In the genomic region with DNA sequence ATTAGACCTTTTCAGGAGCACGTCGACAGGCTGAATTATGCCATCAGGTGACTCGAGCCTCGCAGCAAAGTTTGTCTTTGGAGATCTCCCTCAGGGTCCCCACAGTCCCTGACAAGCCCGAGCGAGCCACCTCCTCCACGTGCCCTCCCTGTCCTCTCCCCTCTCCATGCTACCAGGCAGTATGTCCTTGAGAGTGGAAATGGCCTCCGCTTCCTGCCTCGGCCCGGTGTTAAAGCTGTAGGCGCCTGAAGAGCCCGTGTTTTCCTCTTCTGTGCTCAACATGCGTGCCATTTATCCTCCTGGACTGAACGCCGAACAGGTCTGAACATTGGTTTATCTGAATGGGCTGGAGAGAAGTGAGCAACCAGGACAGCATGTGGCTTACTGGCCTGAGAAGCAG, we compare ENCODE assay signal across 28 cellular contexts.
"Had no signal": no experiment of that assay in that cellular context is flagged by ENCODE, and none has a peak within 500 bp of the region (broad histone marks: within the 10 kb centered on the region; RNA-seq: fewer than 3 reads in every experiment).

No MANE protein-coding gene starts in this region.

- H3K27me3 ChIP-seq: SJCRH30 had no signal

- H3K4me3 ChIP-seq: SJCRH30, SK-N-MC had no signal

- H3K27ac ChIP-seq: SJCRH30, SK-N-MC, WERI-Rb-1 had no signal

- H3K27me3 Mint-ChIP-seq: activated CD4-positive, alpha-beta memory T cell treated with anti-CD3 and anti-CD28 coated beads, Interleukin-2, amount 10 ng/mL, durations not matched to agents 7 days and 5 days; activated CD8-positive, alpha-beta memory T cell treated with anti-CD3 and anti-CD28 coated beads, Interleukin-2, amount 10 ng/mL, durations not matched to agents 7 days and 5 days; activated naive CD4-positive, alpha-beta T cell treated with anti-CD3 and anti-CD28 coated beads, Interleukin-2, amount 10 ng/mL, durations not matched to agents 7 days and 5 days; activated naive CD8-positive, alpha-beta T cell had no signal

- H3K9me3 ChIP-seq: SJCRH30 had no signal

- H3K4me1 ChIP-seq: SJCRH30 had no signal

- ATAC-seq: activated CD8-positive, alpha-beta memory T cell treated with anti-CD3 and anti-CD28 coated beads, Interleukin-2, amount 10 ng/mL, durations not matched to agents 7 days and 5 days; activated naive CD8-positive, alpha-beta T cell treated with anti-CD3 and anti-CD28 coated beads, Interleukin-2, amount 50 U/mL, for 24 hours; Panc1 had no signal

- DNase-seq: activated CD4-positive, alpha-beta memory T cell treated with anti-CD3 and anti-CD28 coated beads, Interleukin-2, amount 10 ng/mL, durations not matched to agents 7 days and 5 days; activated CD4-positive, alpha-beta T cell treated with anti-CD3 and anti-CD28 coated beads for 1 hour; activated CD4-positive, alpha-beta T cell treated with anti-CD3 and anti-CD28 coated beads for 48 hours; activated CD4-positive, CD25-positive, alpha-beta regulatory T cell; activated CD8-positive, alpha-beta memory T cell treated with anti-CD3 and anti-CD28 coated beads for 24 hours; activated CD8-positive, alpha-beta memory T cell treated with anti-CD3 and anti-CD28 coated beads, Interleukin-2, amount 10 ng/mL, durations not matched to agents 7 days and 5 days; activated CD8-positive, alpha-beta memory T cell treated with anti-CD3 and anti-CD28 coated beads, Interleukin-2, amount 50 U/mL, for 48 hours; activated effector memory CD4-positive, alpha-beta T cell treated with Interleukin-2 at 50 U/mL for 16 hours; activated naive CD4-positive, alpha-beta T cell treated with anti-CD3 and anti-CD28 coated beads, Interleukin-2, amount 10 ng/mL, durations not matched to agents 7 days and 5 days; activated naive CD8-positive, alpha-beta T cell treated with anti-CD3 and anti-CD28 coated beads, Interleukin-2, amount 50 U/mL, for 24 hours; activated T-cell treated with anti-CD3 and anti-CD28 coated beads, Interleukin-2, amount 50 U/mL, for 48 hours; anterior cingulate cortex; caudate nucleus; cerebellar nuclear complex; Karpas-422; NCI-H1105; NCI-H1417 treated with DMSO at 0.1 percent for 48 hours; NCI-H187 treated with DMSO at 0.1 percent for 48 hours; NCI-H2081; NCI-H345; SHP77; SJCRH30; T1000; WERI-Rb-1 had no signal

- H3K9me3 Mint-ChIP-seq: activated CD4-positive, alpha-beta memory T cell treated with anti-CD3 and anti-CD28 coated beads, Interleukin-2, amount 10 ng/mL, durations not matched to agents 7 days and 5 days had no signal

- H3K36me3 ChIP-seq: SJCRH30, WERI-Rb-1 had no signal

- H3K36me3 Mint-ChIP-seq: activated CD8-positive, alpha-beta memory T cell treated with anti-CD3 and anti-CD28 coated beads, Interleukin-2, amount 10 ng/mL, durations not matched to agents 7 days and 5 days; activated naive CD4-positive, alpha-beta T cell treated with anti-CD3 and anti-CD28 coated beads, Interleukin-2, amount 10 ng/mL, durations not matched to agents 7 days and 5 days; activated naive CD8-positive, alpha-beta T cell; brain had no signal

- H3K4me3 Mint-ChIP-seq: activated CD4-positive, alpha-beta memory T cell treated with anti-CD3 and anti-CD28 coated beads, Interleukin-2, amount 10 ng/mL, durations not matched to agents 7 days and 5 days; activated CD8-positive, alpha-beta memory T cell treated with anti-CD3 and anti-CD28 coated beads, Interleukin-2, amount 10 ng/mL, durations not matched to agents 7 days and 5 days; activated naive CD4-positive, alpha-beta T cell treated with anti-CD3 and anti-CD28 coated beads, Interleukin-2, amount 10 ng/mL, durations not matched to agents 7 days and 5 days; activated naive CD8-positive, alpha-beta T cell; activated naive CD8-positive, alpha-beta T cell treated with anti-CD3 and anti-CD28 coated beads, Interleukin-2, amount 50 U/mL, for 24 hours; brain had no signal

- H3K27ac Mint-ChIP-seq: activated CD4-positive, alpha-beta memory T cell treated with anti-CD3 and anti-CD28 coated beads, Interleukin-2, amount 10 ng/mL, durations not matched to agents 7 days and 5 days; activated CD8-positive, alpha-beta memory T cell treated with anti-CD3 and anti-CD28 coated beads, Interleukin-2, amount 10 ng/mL, durations not matched to agents 7 days and 5 days; activated naive CD4-positive, alpha-beta T cell treated with anti-CD3 and anti-CD28 coated beads, Interleukin-2, amount 10 ng/mL, durations not matched to agents 7 days and 5 days; activated naive CD8-positive, alpha-beta T cell; activated naive CD8-positive, alpha-beta T cell treated with anti-CD3 and anti-CD28 coated beads, Interleukin-2, amount 50 U/mL, for 24 hours; brain had no signal

- H3K4me1 Mint-ChIP-seq: activated CD4-positive, alpha-beta memory T cell treated with anti-CD3 and anti-CD28 coated beads, Interleukin-2, amount 10 ng/mL, durations not matched to agents 7 days and 5 days; activated CD8-positive, alpha-beta memory T cell treated with anti-CD3 and anti-CD28 coated beads, Interleukin-2, amount 10 ng/mL, durations not matched to agents 7 days and 5 days; activated naive CD4-positive, alpha-beta T cell treated with anti-CD3 and anti-CD28 coated beads, Interleukin-2, amount 10 ng/mL, durations not matched to agents 7 days and 5 days; activated naive CD8-positive, alpha-beta T cell treated with anti-CD3 and anti-CD28 coated beads, Interleukin-2, amount 50 U/mL, for 24 hours had no signal
